In the genomic region with DNA sequence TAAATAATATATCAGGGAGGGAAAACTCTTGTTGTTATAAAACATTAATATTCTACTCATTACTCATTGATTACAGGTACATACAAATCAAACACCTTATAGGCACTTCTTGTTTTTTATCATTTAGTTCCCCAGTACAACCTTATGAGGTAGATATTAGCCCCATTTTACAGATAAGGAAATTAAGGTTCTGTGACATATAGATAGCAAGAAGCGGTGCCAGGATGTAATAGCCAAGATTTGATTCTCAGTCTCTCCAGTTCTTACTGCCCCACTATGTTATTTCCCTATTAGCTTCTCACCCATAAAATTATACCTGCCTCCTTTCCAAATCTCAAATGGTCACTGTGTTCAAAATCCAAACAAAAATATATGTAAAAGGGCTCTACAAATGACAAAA, we compare ENCODE assay signal across 11 cellular contexts.
"Had no signal": no experiment of that assay in that cellular context is flagged by ENCODE, and none has a peak within 500 bp of the region (broad histone marks: within the 10 kb centered on the region; RNA-seq: fewer than 3 reads in every experiment).

No MANE protein-coding gene starts in this region.

- DNase-seq: GM23248, GOT3, H7, H9, HCEC 1CT, HFFc6 had no signal

- H3K4me3 ChIP-seq: GM23248, GM23338, HAP-1 had no signal

- FAIRE-seq: H1, H54 had no signal

- H3K27ac ChIP-seq: GM23248 had no signal

- ATAC-seq: GM23338, HCT116 had no signal

- H3K9me3 ChIP-seq: HAP-1 had no signal

- H3K9ac ChIP-seq: GM23248 had no signal

- H3K4me2 ChIP-seq: GM23338 had no signal

- H2AFZ ChIP-seq: GM23248, GM23338 had no signal
